In genomic region chr12:105162174-105162573, GRCh38 we compare ENCODE assay signal across 10 cellular contexts.
"Had no signal": no experiment of that assay in that cellular context is flagged by ENCODE, and none has a peak within 500 bp of the region (broad histone marks: within the 10 kb centered on the region; RNA-seq: fewer than 3 reads in every experiment).

No MANE protein-coding gene starts in this region.

- H3K9me3 Mint-ChIP-seq: GM23338, H9, HFFc6 had no signal

- H3K4me3 Mint-ChIP-seq: GM23338, H9, HFFc6 had no signal

- H3K27ac Mint-ChIP-seq: GM23338, H9, HFFc6 had no signal

- DNase-seq: GM23248, GOT3, H7, H9, HCEC 1CT, HFFc6 had no signal

- ATAC-seq: GM23338, HCT116 had no signal

- FAIRE-seq: H1, H54 had no signal
